ENCODE assay signal across 25 cellular contexts in the genomic region with DNA sequence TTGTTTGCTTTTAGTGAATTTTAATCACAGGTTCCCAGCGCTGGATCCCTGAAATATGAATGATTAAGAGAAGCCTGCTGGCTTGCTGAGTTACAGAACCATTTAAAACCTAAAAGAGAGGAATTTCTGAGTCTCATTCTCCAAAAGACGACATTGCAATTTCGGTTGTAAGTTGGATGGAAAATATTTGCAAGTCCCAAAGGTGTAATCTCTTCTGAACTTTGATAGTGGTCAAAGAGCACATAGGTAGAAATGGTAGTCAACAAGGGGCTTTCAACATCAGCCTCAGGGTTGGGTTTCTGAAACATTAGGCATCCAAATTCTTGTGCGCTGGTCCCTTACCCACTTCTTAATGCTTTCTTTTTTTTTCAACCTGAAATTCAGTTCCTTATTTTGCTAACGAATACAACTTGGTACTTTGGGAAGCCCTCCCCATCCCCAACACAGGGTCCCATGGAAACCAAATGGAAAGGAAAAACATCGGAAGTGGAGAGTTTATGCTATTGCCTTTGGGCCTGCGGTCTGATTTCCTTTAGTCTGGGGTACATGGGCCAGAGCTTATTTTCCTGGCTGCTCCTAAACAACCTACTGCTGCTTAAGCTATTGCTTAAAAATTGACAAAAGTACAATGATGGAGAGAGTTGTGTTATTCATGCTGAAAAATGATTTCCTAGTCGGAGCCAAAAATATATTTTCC.
"Had no signal": no experiment of that assay in that cellular context is flagged by ENCODE, and none has a peak within 500 bp of the region (broad histone marks: within the 10 kb centered on the region; RNA-seq: fewer than 3 reads in every experiment).

No MANE protein-coding gene starts in this region.

- H3K27ac ChIP-seq: brain microvascular endothelial cell, coronary artery, esophagus squamous epithelium, gastrocnemius medialis, heart left ventricle had no signal

- H3K4me1 ChIP-seq: esophagus squamous epithelium, gastrocnemius medialis, heart left ventricle had no signal

- ATAC-seq: activated CD4-positive, alpha-beta T cell treated with anti-CD3 and anti-CD28 coated beads for 36 hours; activated T-cell treated with anti-CD3 and anti-CD28 coated beads, Interleukin-2, amount 50 U/mL, for 4 hours; activated T-helper 17 cell treated with anti-CD3 and anti-CD28 coated beads, Interleukin-2, amount 50 U/mL, for 72 hours; effector memory CD8-positive, alpha-beta T cell; gastrocnemius medialis; heart left ventricle had no signal

- FAIRE-seq: astrocyte, bronchial epithelial cell had no signal

- H3K27me3 ChIP-seq: brain microvascular endothelial cell, esophagus squamous epithelium, gastrocnemius medialis, heart left ventricle had no signal

- DNase-seq: activated CD4-positive, alpha-beta memory T cell treated with anti-CD3 and anti-CD28 coated beads for 36 hours; activated CD4-positive, alpha-beta T cell treated with anti-CD3 and anti-CD28 coated beads for 36 hours; activated CD4-positive, alpha-beta T cell treated with anti-CD3 and anti-CD28 coated beads, Interleukin-2, amount 10 ng/mL, durations not matched to agents 24 days and 14 days; activated CD4-positive, CD25-positive, alpha-beta regulatory T cell; activated CD4-positive, CD25-positive, alpha-beta regulatory T cell treated with anti-CD3 and anti-CD28 coated beads, Interleukin-2, amount 50 U/mL, for 72 hours; activated effector memory CD4-positive, alpha-beta T cell treated with Interleukin-2 at 50 U/mL for 16 hours; activated gamma-delta T cell treated with Interleukin-2 at 50 U/mL for 16 hours; activated naive CD4-positive, alpha-beta T cell treated with anti-CD3 and anti-CD28 coated beads, Interleukin-2, amount 50 U/mL, for 16 hours; activated naive CD4-positive, alpha-beta T cell treated with Interleukin-2 at 50 U/mL for 16 hours; activated T-cell treated with anti-CD3 and anti-CD28 coated beads, Interleukin-2, amount 50 U/mL, for 4 hours; amniotic stem cell; anterior cingulate cortex; effector CD4-positive, alpha-beta T cell; effector memory CD8-positive, alpha-beta T cell; erythroblast; esophagus squamous epithelium; gastrocnemius medialis; glutamatergic neuron; heart left ventricle; T-helper 2 cell had no signal

- H3K36me3 ChIP-seq: brain microvascular endothelial cell, esophagus squamous epithelium, gastrocnemius medialis, heart left ventricle had no signal

- H3K9me3 ChIP-seq: gastrocnemius medialis had no signal

- H3K4me3 ChIP-seq: coronary artery, esophagus squamous epithelium, gastrocnemius medialis, heart left ventricle had no signal
